9 cellular contexts compared by ENCODE assay signal in the genomic region with DNA sequence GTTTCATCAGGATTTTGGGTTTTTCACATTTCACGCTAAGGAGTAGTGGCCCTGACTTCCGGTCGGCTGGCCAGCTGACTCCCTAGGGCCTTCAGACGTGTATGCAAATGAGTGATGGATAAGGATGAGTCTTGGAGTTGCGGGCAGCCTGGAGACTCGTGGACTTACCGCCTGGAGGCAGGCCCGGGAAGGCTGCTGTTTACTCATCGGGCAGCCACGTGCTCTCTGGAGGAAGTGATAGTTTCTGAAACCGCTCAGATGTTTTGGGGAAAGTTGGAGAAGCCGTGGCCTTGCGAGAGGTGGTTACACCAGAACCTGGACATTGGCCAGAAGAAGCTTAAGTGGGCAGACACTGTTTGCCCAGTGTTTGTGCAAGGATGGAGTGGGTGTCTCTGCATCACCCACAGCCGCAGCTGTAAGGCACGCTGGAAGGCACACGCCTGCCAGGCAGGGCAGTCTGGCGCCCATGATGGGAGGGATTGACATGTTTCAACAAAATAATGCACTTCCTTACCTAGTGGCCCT. TPM values are rescaled to one million over a fixed set of nuclear protein-coding genes. Genes with fewer than 3 reads are reported as not detected.
DNase-seq lines count a peak whose midpoint lies in the region; ATAC-seq and FAIRE-seq lines count a peak whose summit lies in the region.
"Had no signal": no experiment of that assay in that cellular context is flagged by ENCODE, and none has a peak within 500 bp of the region (broad histone marks: within the 10 kb centered on the region; RNA-seq: fewer than 3 reads in every experiment).

No MANE protein-coding gene starts in this region.

- DNase-seq in GM03348 (ENCODE audit: low spot score) (peak; percentile 92), MV-4-11 (lab: John Stamatoyannopoulos, UW) (peak; percentile 99), adipocyte (ENCODE audit: low read depth) (peak; percentile 96), right cardiac atrium (peak; percentile 88 to 92 (median 90)), small intestine (peak; percentile 86), SW 1271 (lab: John Stamatoyannopoulos, UW) (no peak)

- H3K4me3 ChIP-seq in adipocyte (ENCODE audit: low read length), result no peak overlapping the region
- no peak overlapping the region for H3K4me3 ChIP-seq in right cardiac atrium (ENCODE audit: low read length)
- no peak overlapping the region for H3K4me3 ChIP-seq in small intestine (ENCODE audit: low read depth in 1 of 2, low read length in 2 of 2)

- H3K4me1 ChIP-seq in adipocyte (ENCODE audit: control insufficient read depth, insufficient read depth, low read length) (peaks cover 17% of the 10 kb centered on the region), right cardiac atrium (ENCODE audit: control insufficient read depth, insufficient read depth, low read length) (peaks cover 8% of the 10 kb centered on the region), small intestine (ENCODE audit: control insufficient read depth in 2 of 2, insufficient read depth in 1 of 2, low read depth in 1 of 2, low read length in 1 of 2) (peaks cover 4 to 21% of the 10 kb centered on the region in 2 donors)

- 33% methylated on average over 17 of the region's 17 CpGs for WGBS in right cardiac atrium
- 16 to 20% (median 16%) methylated on average over 16 to 17 of the region's 17 CpGs for WGBS in small intestine, 3 donors

- ATAC-seq in right cardiac atrium, result peak; percentile 75 to 81
- no peak for ATAC-seq in HG03442 (IDR thresholded peaks at IDR 0.05; ENCODE audit: unreplicated experiment)
- no peak for ATAC-seq in GM19455 (IDR thresholded peaks at IDR 0.05; ENCODE audit: unreplicated experiment)

- intact Hi-C loops in right cardiac atrium (cut with DNase I), result no loop called here

- no peaks in the 10 kb centered on the region for H3K27me3 ChIP-seq in adipocyte (replicated peaks; ENCODE audit: control insufficient read depth, insufficient read depth, low read length)
- H3K27me3 ChIP-seq in right cardiac atrium (ENCODE audit: control insufficient read depth, insufficient read depth), result no peaks in the 10 kb centered on the region
- no peaks in the 10 kb centered on the region for H3K27me3 ChIP-seq in small intestine (ENCODE audit: control insufficient read depth in 2 of 2, insufficient read depth in 2 of 2, low read length in 2 of 2)

- FAIRE-seq in small intestine (lab: Jason Lieb, UNC), result no peak

- H3K27ac ChIP-seq in right cardiac atrium (ENCODE audit: low read length) (peak overlapping the region; percentile 9), small intestine (ENCODE audit: low read depth in 1 of 2, low read length in 1 of 2) (peak overlapping the region; percentile 80 to 95)
- H3K27ac ChIP-seq: VCaP had no signal

- no peaks in the 10 kb centered on the region for H3K36me3 ChIP-seq in adipocyte (ENCODE audit: control insufficient read depth, insufficient read depth, low read length, severe bottlenecking)
- no peaks in the 10 kb centered on the region for H3K36me3 ChIP-seq in small intestine (ENCODE audit: control insufficient read depth in 2 of 2, insufficient read depth in 2 of 2, low read length in 2 of 2)

- H3K9ac ChIP-seq in adipocyte (ENCODE audit: low read length), result no peak overlapping the region

- no peaks in the 10 kb centered on the region for H3K9me3 ChIP-seq in adipocyte (ENCODE audit: control insufficient read depth, low read length)
- H3K9me3 ChIP-seq in right cardiac atrium (ENCODE audit: control insufficient read depth, low read length), result no peaks in the 10 kb centered on the region
- H3K9me3 ChIP-seq in small intestine (ENCODE audit: control insufficient read depth, low read depth), result no peaks in the 10 kb centered on the region

RNA-seq across cellular contexts. Expression of gene TNFRSF1B, which starts 23.1 kb away (rescaled TPM):
- 10 to 100 TPM; 17.9 to 25.4 (median 20.8) TPM for total RNA-seq in right cardiac atrium
- polyA plus RNA-seq in right cardiac atrium (11.6 TPM), small intestine (10 to 100 TPM; 17.2 to 30.4 (median 20.0) TPM)

Comparison
In these comparisons a context has a peak if more than half of its experiments do, and no peak if none do; other contexts are left out.
1. DNase-seq: peak in GM03348 (single experiment), MV-4-11 (single experiment), adipocyte (single experiment), right cardiac atrium (3 of 3) and small intestine (single experiment); none in SW 1271 (0 of 2).
2. ATAC-seq: peak in right cardiac atrium (2 of 2); none in HG03442 (single experiment) and GM19455 (single experiment).